1 cellular context compared by ENCODE assay signal in the genomic region with DNA sequence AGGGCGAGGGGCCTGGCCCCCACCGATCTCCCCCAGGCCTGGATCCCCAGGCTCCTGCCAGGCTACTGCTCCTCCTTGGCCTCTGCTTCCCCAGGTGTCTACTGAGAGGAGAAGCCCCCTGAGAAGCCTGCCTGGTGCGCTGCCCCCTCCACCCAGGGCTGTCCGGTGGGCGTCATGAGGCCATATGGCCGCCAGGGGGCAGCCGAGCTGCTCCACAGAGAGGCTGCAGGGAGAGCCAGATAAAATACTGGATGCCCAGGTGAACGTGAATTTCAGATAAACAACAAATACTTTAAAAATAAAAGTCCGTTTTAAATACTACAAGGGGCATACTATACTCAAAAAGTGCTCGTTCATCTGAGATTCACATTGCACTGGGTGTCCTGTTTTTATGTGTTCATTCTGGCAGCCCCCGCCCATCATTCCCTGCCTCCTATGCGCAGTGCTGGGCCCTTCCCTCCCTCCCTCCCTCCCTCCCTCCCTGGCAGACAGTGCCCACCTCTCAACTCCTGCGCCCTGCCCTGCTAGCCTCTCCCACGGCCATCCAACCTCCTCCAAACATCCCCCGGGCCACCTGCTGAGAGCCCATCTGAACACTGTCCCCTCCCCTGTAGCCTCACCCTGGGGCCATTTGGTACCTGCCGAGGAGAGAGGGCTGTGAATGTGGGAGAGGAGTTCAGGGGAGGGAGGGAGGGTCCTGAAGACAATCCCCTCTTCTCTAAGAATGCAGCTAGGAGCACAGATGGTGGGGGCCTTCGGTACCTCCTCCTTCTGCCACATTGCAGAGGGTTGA.
TF ChIP-seq lines count a peak whose summit lies in the region.

No MANE protein-coding gene starts in this region.

TF ChIP-seq in HEK293, 187 proteins besides CTCF, POLR2A, EP300 and RAD21 (continued from another document):
- TF ChIP-seq, protein P1, sequence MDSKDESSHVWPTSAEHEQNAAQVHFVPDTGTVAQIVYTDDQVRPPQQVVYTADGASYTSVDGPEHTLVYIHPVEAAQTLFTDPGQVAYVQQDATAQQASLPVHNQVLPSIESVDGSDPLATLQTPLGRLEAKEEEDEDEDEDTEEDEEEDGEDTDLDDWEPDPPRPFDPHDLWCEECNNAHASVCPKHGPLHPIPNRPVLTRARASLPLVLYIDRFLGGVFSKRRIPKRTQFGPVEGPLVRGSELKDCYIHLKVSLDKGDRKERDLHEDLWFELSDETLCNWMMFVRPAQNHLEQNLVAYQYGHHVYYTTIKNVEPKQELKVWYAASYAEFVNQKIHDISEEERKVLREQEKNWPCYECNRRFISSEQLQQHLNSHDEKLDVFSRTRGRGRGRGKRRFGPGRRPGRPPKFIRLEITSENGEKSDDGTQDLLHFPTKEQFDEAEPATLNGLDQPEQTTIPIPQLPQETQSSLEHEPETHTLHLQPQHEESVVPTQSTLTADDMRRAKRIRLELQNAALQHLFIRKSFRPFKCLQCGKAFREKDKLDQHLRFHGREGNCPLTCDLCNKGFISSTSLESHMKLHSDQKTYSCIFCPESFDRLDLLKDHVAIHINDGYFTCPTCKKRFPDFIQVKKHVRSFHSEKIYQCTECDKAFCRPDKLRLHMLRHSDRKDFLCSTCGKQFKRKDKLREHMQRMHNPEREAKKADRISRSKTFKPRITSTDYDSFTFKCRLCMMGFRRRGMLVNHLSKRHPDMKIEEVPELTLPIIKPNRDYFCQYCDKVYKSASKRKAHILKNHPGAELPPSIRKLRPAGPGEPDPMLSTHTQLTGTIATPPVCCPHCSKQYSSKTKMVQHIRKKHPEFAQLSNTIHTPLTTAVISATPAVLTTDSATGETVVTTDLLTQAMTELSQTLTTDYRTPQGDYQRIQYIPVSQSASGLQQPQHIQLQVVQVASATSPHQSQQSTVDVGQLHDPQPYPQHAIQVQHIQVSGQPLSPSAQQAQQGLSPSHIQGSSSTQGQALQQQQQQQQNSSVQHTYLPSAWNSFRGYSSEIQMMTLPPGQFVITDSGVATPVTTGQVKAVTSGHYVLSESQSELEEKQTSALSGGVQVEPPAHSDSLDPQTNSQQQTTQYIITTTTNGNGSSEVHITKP (tag by site-specific recombination; IDR thresholded peaks at IDR 0.05) = peak; percentile 52; the same call in 1 of the 2 replicates
- TF ChIP-seq SP2 (tag by site-specific recombination; IDR thresholded peaks at IDR 0.05) (no peak), ZNF830 (tag by site-specific recombination; IDR thresholded peaks at IDR 0.05; ENCODE audit: low read depth) (no peak), ZFHX2 (tag by site-specific recombination; conservative IDR thresholded peaks at IDR 0.05) (peak; percentile 72), ZBTB17 (tag by site-specific recombination; IDR thresholded peaks at IDR 0.05) (0 out of 2 replicates have a peak, but pooled peaks have one; percentile 15), MYNN (tag by site-specific recombination; IDR thresholded peaks at IDR 0.05; ENCODE audit: borderline replicate concordance) (peak; percentile 67; the same call in 1 of the 2 replicates)
